8 cellular contexts compared by ENCODE assay signal in the genomic region with DNA sequence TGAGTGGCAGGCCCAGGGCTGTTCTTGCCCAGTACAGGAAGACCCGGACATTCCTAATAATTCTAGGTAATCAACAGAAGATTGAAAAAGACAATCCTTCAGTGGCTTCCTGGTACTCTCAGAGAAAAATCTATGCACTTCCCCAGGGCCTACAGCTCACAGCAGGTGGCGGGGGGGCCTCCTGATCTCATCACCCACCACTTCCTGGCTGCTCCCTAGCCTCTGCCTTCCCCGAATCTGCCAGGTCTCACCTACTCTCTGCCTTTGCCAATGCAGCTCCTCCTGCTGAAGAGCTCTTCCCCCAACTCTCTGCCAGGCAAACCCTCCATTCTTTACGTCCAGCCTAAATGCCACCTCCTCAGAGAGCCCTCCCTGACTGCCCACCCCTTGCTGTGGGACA. TPM values are rescaled to one million over a fixed set of nuclear protein-coding genes. Genes with fewer than 3 reads are reported as not detected.
A peak's percentile ranks its signal among the peaks of the same experiment; 100 is the strongest.
DNase-seq lines count a peak whose midpoint lies in the region; ATAC-seq, FAIRE-seq and TF ChIP-seq lines count a peak whose summit lies in the region.

No MANE protein-coding gene starts in this region.

- peaks cover 4% of the 10 kb centered on the region for H3K36me3 ChIP-seq in astrocyte (ENCODE audit: insufficient read depth, low read length)
- peaks cover 5% of the 10 kb centered on the region for H3K36me3 ChIP-seq in upper lobe of right lung

- H3K4me3 Mint-ChIP-seq in astrocyte (ENCODE audit: unreplicated experiment), result peak overlapping the region; percentile 25
- H3K4me3 Mint-ChIP-seq in neural crest cell, result no peak overlapping the region

- peaks cover 56% of the 10 kb centered on the region for H3K4me1 ChIP-seq in astrocyte (ENCODE audit: insufficient read depth, low read length)
- H3K4me1 ChIP-seq in upper lobe of right lung, result peaks cover 76% of the 10 kb centered on the region

- H3K9me3 ChIP-seq in astrocyte (ENCODE audit: insufficient read depth, low read depth, low read length), result no peaks in the 10 kb centered on the region
- no peaks in the 10 kb centered on the region for H3K9me3 ChIP-seq in upper lobe of right lung

- H2AFZ ChIP-seq in astrocyte (ENCODE audit: low read depth, low read length), result no peak overlapping the region

- peaks cover 65% of the 10 kb centered on the region for H3K4me1 Mint-ChIP-seq in astrocyte (ENCODE audit: low read depth, unreplicated experiment)
- H3K4me1 Mint-ChIP-seq in neural crest cell, result peaks cover 10% of the 10 kb centered on the region

- H3K27me3 Mint-ChIP-seq in astrocyte (ENCODE audit: low read depth, unreplicated experiment) (no peaks in the 10 kb centered on the region), neural crest cell (ENCODE audit: low read depth) (no peaks in the 10 kb centered on the region)

- H3K4me3 ChIP-seq in astrocyte (ENCODE audit: insufficient read depth, low read depth, low read length) (no peak overlapping the region), upper lobe of right lung (no peak overlapping the region)

- H3K4me2 ChIP-seq in astrocyte (ENCODE audit: low read length), result peak overlapping the region; percentile 46

- H4K20me1 ChIP-seq in astrocyte (ENCODE audit: insufficient read depth, low read length), result no peaks in the 10 kb centered on the region

- peaks cover 21% of the 10 kb centered on the region for H3K79me2 ChIP-seq in astrocyte (ENCODE audit: insufficient read depth, low read length)

- intact Hi-C loops in upper lobe of right lung (cut with DNase I), result no loop called here

- peak overlapping the region; percentile 17 for H3K27ac ChIP-seq in astrocyte (ENCODE audit: low read depth, low read length)
- H3K27ac ChIP-seq in upper lobe of right lung, result peak overlapping the region; percentile 70

- DNase-seq in GM19239 (ENCODE audit: insufficient read length, low spot score), result no peak
- peak; percentile 73 for DNase-seq in T-helper 9 cell
- DNase-seq in astrocyte (ENCODE audit: low read depth), result no peak
- DNase-seq in neural crest cell (ENCODE audit: low read depth, low spot score), result no peak
- DNase-seq in upper lobe of right lung, result no peak
- DNase-seq in SK-N-DZ (ENCODE audit: low spot score), result no peak

- H3K36me3 Mint-ChIP-seq in astrocyte (ENCODE audit: low read depth, unreplicated experiment), result peaks cover 21% of the 10 kb centered on the region
- peaks cover 2% of the 10 kb centered on the region for H3K36me3 Mint-ChIP-seq in neural crest cell (ENCODE audit: low read depth)

- TF ChIP-seq CTCF in astrocyte (IDR thresholded peaks at IDR 0.05; ENCODE audit: insufficient read depth, low read depth, low read length) (no peak), neural crest cell (conservative IDR thresholded peaks at IDR 0.05) (no peak), upper lobe of right lung (IDR thresholded peaks at IDR 0.05) (no peak)

- peak overlapping the region; percentile 77 for H3K27ac Mint-ChIP-seq in astrocyte (ENCODE audit: unreplicated experiment)
- H3K27ac Mint-ChIP-seq in neural crest cell (ENCODE audit: unreplicated experiment), result peak overlapping the region; percentile 87

- ATAC-seq in upper lobe of right lung, result peak; percentile 54
- no peak for ATAC-seq in GM18873 (IDR thresholded peaks at IDR 0.05; ENCODE audit: low FRiP score, unreplicated experiment)
- no peak for ATAC-seq in GM21515 (IDR thresholded peaks at IDR 0.05; ENCODE audit: unreplicated experiment)

- H3K27me3 ChIP-seq in astrocyte (ENCODE audit: insufficient read depth, low read length) (no peaks in the 10 kb centered on the region), upper lobe of right lung (no peaks in the 10 kb centered on the region)

- H3K9ac ChIP-seq in astrocyte (ENCODE audit: low read length), result peak overlapping the region; percentile 44

- peak; percentile 78 for FAIRE-seq in GM19239 (lab: Jason Lieb, UNC)
- no peak for FAIRE-seq in astrocyte (lab: Jason Lieb, UNC)

- no peaks in the 10 kb centered on the region for H3K9me3 Mint-ChIP-seq in astrocyte (ENCODE audit: unreplicated experiment)
- no peaks in the 10 kb centered on the region for H3K9me3 Mint-ChIP-seq in neural crest cell

RNA-seq across cellular contexts. Expression of gene EHD4, which starts 37.5 kb away (rescaled TPM):
- total RNA-seq in astrocyte (46.4 and 51.4 TPM in 2 replicates), neural crest cell (8.3 and 9.3 TPM in 2 replicates), upper lobe of right lung (39.5 TPM)
- polyA plus RNA-seq in SK-N-DZ (2014; cell fraction: cytosol; rRNA removed), result 2.2 and 2.8 TPM in 2 replicates
- polyA plus RNA-seq in SK-N-DZ (2014; cell fraction: nucleus; rRNA removed), result 0.62 and 1.1 TPM in 2 replicates

RNA-seq across cellular contexts. Expression of gene SPTBN5, which starts 41.0 kb away (rescaled TPM):
- total RNA-seq in astrocyte (5.3 and 6.7 TPM in 2 replicates), neural crest cell (0.77 and 1.1 TPM in 2 replicates), upper lobe of right lung (1.9 TPM)
- polyA plus RNA-seq in SK-N-DZ (2014; cell fraction: cytosol; rRNA removed), result 0.73 and 0.75 TPM in 2 replicates
- polyA plus RNA-seq in SK-N-DZ (2014; cell fraction: nucleus; rRNA removed), result 5.2 and 8.0 TPM in 2 replicates
